ENCODE assay signal across 16 cellular contexts in genomic region chr2:215626812-215627281, GRCh38.
A peak's percentile ranks its signal among the peaks of the same experiment; 100 is the strongest.
DNase-seq lines count a peak whose midpoint lies in the region; ATAC-seq and TF ChIP-seq lines count a peak whose summit lies in the region.
"Had no signal": no experiment of that assay in that cellular context is flagged by ENCODE, and none has a peak within 500 bp of the region (broad histone marks: within the 10 kb centered on the region; RNA-seq: fewer than 3 reads in every experiment).

No MANE protein-coding gene starts in this region.

- peak overlapping the region; percentile 2 for H3K4me3 Mint-ChIP-seq in chondrocyte (ENCODE audit: unreplicated experiment)
- no peak overlapping the region for H3K4me3 Mint-ChIP-seq in activated T-helper 2 cell treated with anti-CD3 and anti-CD28 coated beads, Interferon-gamma antibody, Interleukin-2, Interleukin-4, amounts not matched to agents 10 μg/mL and 5 μg/mL and 100 μg/mL, durations not matched to agents 14 hours and 24 hours and 36 hours (ENCODE audit: low read depth)
- H3K4me3 Mint-ChIP-seq in activated CD8-positive, alpha-beta T cell treated with anti-CD3 and anti-CD28 coated beads, Interleukin-2, amount 10 ng/mL, durations not matched to agents 7 days and 5 days = no peak overlapping the region
- H3K4me3 Mint-ChIP-seq in naive thymus-derived CD4-positive, alpha-beta T cell = no peak overlapping the region

- no peaks in the 10 kb centered on the region for H3K9me3 ChIP-seq in naive thymus-derived CD4-positive, alpha-beta T cell (ENCODE audit: control insufficient read depth in 2 of 3, low read length in 3 of 3)
- H3K9me3 ChIP-seq: suprapubic skin had no signal

- CTCF ChIA-PET in activated CD8-positive, alpha-beta T cell treated with anti-CD3 and anti-CD28 coated beads, Interleukin-2, amount 10 ng/mL, durations not matched to agents 7 days and 5 days (lab: Charles Lee) = no interaction called here
- CTCF ChIA-PET in naive thymus-derived CD4-positive, alpha-beta T cell (lab: Charles Lee) = no interaction called here

- peaks cover 15% of the 10 kb centered on the region for H3K36me3 Mint-ChIP-seq in chondrocyte (ENCODE audit: low read depth)
- no peaks in the 10 kb centered on the region for H3K36me3 Mint-ChIP-seq in activated T-helper 2 cell treated with anti-CD3 and anti-CD28 coated beads, Interferon-gamma antibody, Interleukin-2, Interleukin-4, amounts not matched to agents 10 μg/mL and 5 μg/mL and 100 μg/mL, durations not matched to agents 14 hours and 24 hours and 36 hours (ENCODE audit: low read depth)
- no peaks in the 10 kb centered on the region for H3K36me3 Mint-ChIP-seq in activated CD8-positive, alpha-beta T cell treated with anti-CD3 and anti-CD28 coated beads, Interleukin-2, amount 10 ng/mL, durations not matched to agents 7 days and 5 days (ENCODE audit: low read depth)
- no peaks in the 10 kb centered on the region for H3K36me3 Mint-ChIP-seq in naive thymus-derived CD4-positive, alpha-beta T cell

- H3K27me3 Mint-ChIP-seq in chondrocyte (ENCODE audit: low read depth) = no peaks in the 10 kb centered on the region
- H3K27me3 Mint-ChIP-seq in activated T-helper 2 cell treated with anti-CD3 and anti-CD28 coated beads, Interferon-gamma antibody, Interleukin-2, Interleukin-4, amounts not matched to agents 10 μg/mL and 5 μg/mL and 100 μg/mL, durations not matched to agents 14 hours and 24 hours and 36 hours (ENCODE audit: low read depth) = no peaks in the 10 kb centered on the region
- H3K27me3 Mint-ChIP-seq in activated CD8-positive, alpha-beta T cell treated with anti-CD3 and anti-CD28 coated beads, Interleukin-2, amount 10 ng/mL, durations not matched to agents 7 days and 5 days (ENCODE audit: low read depth) = peaks cover 5% of the 10 kb centered on the region
- peaks cover 0 to 7% (median 3%) of the 10 kb centered on the region in 5 donors for H3K27me3 Mint-ChIP-seq in naive thymus-derived CD4-positive, alpha-beta T cell

- peaks cover 66% of the 10 kb centered on the region for H3K4me1 Mint-ChIP-seq in chondrocyte (ENCODE audit: low read depth)
- no peaks in the 10 kb centered on the region for H3K4me1 Mint-ChIP-seq in activated T-helper 2 cell treated with anti-CD3 and anti-CD28 coated beads, Interferon-gamma antibody, Interleukin-2, Interleukin-4, amounts not matched to agents 10 μg/mL and 5 μg/mL and 100 μg/mL, durations not matched to agents 14 hours and 24 hours and 36 hours (ENCODE audit: low read depth)
- H3K4me1 Mint-ChIP-seq in activated CD8-positive, alpha-beta T cell treated with anti-CD3 and anti-CD28 coated beads, Interleukin-2, amount 10 ng/mL, durations not matched to agents 7 days and 5 days (ENCODE audit: low read depth) = no peaks in the 10 kb centered on the region
- H3K4me1 Mint-ChIP-seq in naive thymus-derived CD4-positive, alpha-beta T cell = no peaks in the 10 kb centered on the region

- no peak overlapping the region for H3K4me3 ChIP-seq in naive thymus-derived CD4-positive, alpha-beta T cell (ENCODE audit: low read length)
- H3K4me3 ChIP-seq: breast epithelium, suprapubic skin had no signal

- H3K4me1 ChIP-seq in naive thymus-derived CD4-positive, alpha-beta T cell (ENCODE audit: control insufficient read depth in 2 of 2, insufficient read depth in 2 of 2, low read length in 2 of 2) = no peaks in the 10 kb centered on the region
- H3K4me1 ChIP-seq: breast epithelium, parathyroid adenoma, suprapubic skin had no signal

- no peaks in the 10 kb centered on the region for H3K36me3 ChIP-seq in naive thymus-derived CD4-positive, alpha-beta T cell (ENCODE audit: control insufficient read depth in 2 of 3, insufficient read depth in 3 of 3, low read length in 3 of 3)
- H3K36me3 ChIP-seq: breast epithelium, suprapubic skin had no signal

- TF ChIP-seq CTCF in chondrocyte (IDR thresholded peaks at IDR 0.05) = no peak

- intact Hi-C loops in activated T-helper 2 cell treated with anti-CD3 and anti-CD28 coated beads, Interferon-gamma antibody, Interleukin-2, Interleukin-4, amounts not matched to agents 10 μg/mL and 5 μg/mL and 100 μg/mL, durations not matched to agents 14 hours and 24 hours and 36 hours (cut with micrococcal nuclease) = no loop called here
- intact Hi-C loops in naive thymus-derived CD4-positive, alpha-beta T cell (cut with micrococcal nuclease) = no loop called here

- ATAC-seq in activated CD8-positive, alpha-beta T cell treated with anti-CD3 and anti-CD28 coated beads, Interleukin-2, amount 10 ng/mL, durations not matched to agents 7 days and 5 days = no peak
- no peak for ATAC-seq in naive thymus-derived CD4-positive, alpha-beta T cell
- ATAC-seq: left lobe of liver had no signal

- H3K9me3 Mint-ChIP-seq in chondrocyte (ENCODE audit: low read depth) = peaks cover 25% of the 10 kb centered on the region
- H3K9me3 Mint-ChIP-seq in activated T-helper 2 cell treated with anti-CD3 and anti-CD28 coated beads, Interferon-gamma antibody, Interleukin-2, Interleukin-4, amounts not matched to agents 10 μg/mL and 5 μg/mL and 100 μg/mL, durations not matched to agents 14 hours and 24 hours and 36 hours = peaks cover 12% of the 10 kb centered on the region
- H3K9me3 Mint-ChIP-seq in activated CD8-positive, alpha-beta T cell treated with anti-CD3 and anti-CD28 coated beads, Interleukin-2, amount 10 ng/mL, durations not matched to agents 7 days and 5 days (ENCODE audit: insufficient read depth) = no peaks in the 10 kb centered on the region
- H3K9me3 Mint-ChIP-seq in naive thymus-derived CD4-positive, alpha-beta T cell = peaks cover 0 to 13% (median 5%) of the 10 kb centered on the region in 11 donors

- no peak overlapping the region for H3K27ac ChIP-seq in naive thymus-derived CD4-positive, alpha-beta T cell (ENCODE audit: low read depth, low read length)
- H3K27ac ChIP-seq: breast epithelium, parathyroid adenoma, suprapubic skin had no signal

- DNase-seq in DMS 273 (lab: John Stamatoyannopoulos, UW; ENCODE audit: unreplicated experiment) = peak; percentile 87
- peak; percentile 92 for DNase-seq in NCI-H2171 treated with DMSO at 0.1 percent for 48 hours (lab: John Stamatoyannopoulos, UW)
- no peak for DNase-seq in chondrocyte (ENCODE audit: low spot score)
- DNase-seq in lung microvascular endothelial cell (ENCODE audit: low read depth in 2 of 2) = peak; percentile 41 to 88
- DNase-seq in activated T-helper 2 cell treated with anti-CD3 and anti-CD28 coated beads, Interferon-gamma antibody, Interleukin-2, Interleukin-4, amounts not matched to agents 10 μg/mL and 5 μg/mL and 100 μg/mL, durations not matched to agents 14 hours and 24 hours and 36 hours (ENCODE audit: low spot score) = no peak
- no peak for DNase-seq in activated CD8-positive, alpha-beta T cell treated with anti-CD3 and anti-CD28 coated beads, Interleukin-2, amount 10 ng/mL, durations not matched to agents 7 days and 5 days
- no peak for DNase-seq in naive thymus-derived CD4-positive, alpha-beta T cell
- DNase-seq in iPS-NIHi11 (ENCODE audit: low spot score) = no peak
- DNase-seq: activated CD4-positive, alpha-beta T cell treated with anti-CD3 and anti-CD28 coated beads, Interleukin-2, amount 50 U/mL, for 1 hour; activated naive CD4-positive, alpha-beta T cell treated with anti-CD3 and anti-CD28 coated beads, Interleukin-2, amount 50 U/mL, for 16 hours; stimulated activated CD4-positive, alpha-beta T cell treated with anti-CD3 and anti-CD28 coated beads, Interleukin-4, amount 100 ng/mL, for 4 hours; stimulated activated CD8-positive, alpha-beta memory T cell treated with anti-CD3 and anti-CD28 coated beads, Interleukin-4, amount 100 ng/mL, for 48 hours had no signal

- H3K27ac Mint-ChIP-seq in chondrocyte (ENCODE audit: unreplicated experiment) = peak overlapping the region; percentile 84
- H3K27ac Mint-ChIP-seq in activated T-helper 2 cell treated with anti-CD3 and anti-CD28 coated beads, Interferon-gamma antibody, Interleukin-2, Interleukin-4, amounts not matched to agents 10 μg/mL and 5 μg/mL and 100 μg/mL, durations not matched to agents 14 hours and 24 hours and 36 hours = no peak overlapping the region
- H3K27ac Mint-ChIP-seq in activated CD8-positive, alpha-beta T cell treated with anti-CD3 and anti-CD28 coated beads, Interleukin-2, amount 10 ng/mL, durations not matched to agents 7 days and 5 days = no peak overlapping the region
- no peak overlapping the region for H3K27ac Mint-ChIP-seq in naive thymus-derived CD4-positive, alpha-beta T cell

- POLR2A ChIA-PET in activated CD8-positive, alpha-beta T cell treated with anti-CD3 and anti-CD28 coated beads, Interleukin-2, amount 10 ng/mL, durations not matched to agents 7 days and 5 days (lab: Charles Lee) = no interaction called here
- POLR2A ChIA-PET in naive thymus-derived CD4-positive, alpha-beta T cell (lab: Charles Lee) = no interaction called here

- H3K27me3 ChIP-seq in naive thymus-derived CD4-positive, alpha-beta T cell (ENCODE audit: control insufficient read depth in 2 of 2, insufficient read depth in 2 of 2, low read length in 2 of 2) = no peaks in the 10 kb centered on the region
- H3K27me3 ChIP-seq: breast epithelium, suprapubic skin had no signal

Comparison
In these comparisons a context has a peak if more than half of its experiments do, and no peak if none do; other contexts are left out.
1. DNase-seq: peak in DMS 273 (single experiment), NCI-H2171 treated with DMSO at 0.1 percent for 48 hours (single experiment) and lung microvascular endothelial cell (2 of 2); none in chondrocyte (single experiment), activated T-helper 2 cell treated with anti-CD3 and anti-CD28 coated beads, Interferon-gamma antibody, Interleukin-2, Interleukin-4, amounts not matched to agents 10 μg/mL and 5 μg/mL and 100 μg/mL, durations not matched to agents 14 hours and 24 hours and 36 hours (single experiment), activated CD8-positive, alpha-beta T cell treated with anti-CD3 and anti-CD28 coated beads, Interleukin-2, amount 10 ng/mL, durations not matched to agents 7 days and 5 days (single experiment), naive thymus-derived CD4-positive, alpha-beta T cell (0 of 9) and iPS-NIHi11 (single experiment).